Comparison of ENCODE assay signal across 18 cellular contexts in the genomic region with DNA sequence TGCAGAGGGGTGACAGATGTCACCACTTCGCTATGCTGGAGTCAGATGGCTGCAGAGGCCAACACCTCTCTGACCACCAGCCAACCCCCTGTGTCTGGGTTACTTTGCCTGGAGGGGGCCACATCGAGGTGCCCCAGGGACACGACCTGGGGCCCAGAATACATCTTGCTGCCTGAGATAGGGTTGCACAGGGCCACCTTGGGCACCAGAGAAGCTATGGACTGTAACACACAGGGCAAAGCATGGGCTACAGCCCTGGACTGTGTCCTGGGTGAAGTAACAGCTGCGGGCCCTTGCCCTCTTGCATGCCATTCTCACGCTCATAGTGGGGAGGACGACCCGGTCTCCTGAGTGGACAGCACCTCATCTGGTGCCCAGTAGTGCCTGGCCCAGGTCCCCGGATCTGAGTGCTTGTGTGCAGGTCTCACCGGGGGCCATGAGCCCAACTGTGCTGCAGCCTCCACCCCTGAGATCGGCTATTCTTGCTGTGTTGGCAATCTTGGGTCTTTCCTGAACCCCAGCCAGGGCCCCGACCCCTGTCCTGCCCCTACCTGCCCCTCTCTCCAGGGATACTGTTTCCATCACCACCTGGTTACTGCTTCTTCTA.
DNase-seq lines count a peak whose midpoint lies in the region; FAIRE-seq and TF ChIP-seq lines count a peak whose summit lies in the region.
"Had no signal": no experiment of that assay in that cellular context is flagged by ENCODE, and none has a peak within 500 bp of the region (broad histone marks: within the 10 kb centered on the region; RNA-seq: fewer than 3 reads in every experiment).

No MANE protein-coding gene starts in this region.

- H3K9me3 ChIP-seq in esophagus muscularis mucosa: no peaks in the 10 kb centered on the region
- H3K9me3 ChIP-seq in spleen: no peaks in the 10 kb centered on the region
- no peaks in the 10 kb centered on the region for H3K9me3 ChIP-seq in tibial artery
- H3K9me3 ChIP-seq: BLaER1, Caco-2 had no signal

- peak; percentile 55 for DNase-seq in activated effector memory CD4-positive, alpha-beta T cell treated with anti-CD3 and anti-CD28 coated beads, Interleukin-2, amount 50 U/mL, for 16 hours
- DNase-seq in activated effector memory CD4-positive, alpha-beta T cell treated with Interleukin-2 at 50 U/mL for 16 hours: no peak
- DNase-seq in esophagus muscularis mucosa (ENCODE audit: extremely low spot score): peak; percentile 75
- peak; percentile 66 for DNase-seq in spleen
- DNase-seq in ureter (ENCODE audit: low spot score): peak; percentile 34
- no peak for DNase-seq in GM12892 (ENCODE audit: insufficient read length)
- no peak for DNase-seq in caudate nucleus (lab: John Stamatoyannopoulos, UW)
- no peak for DNase-seq in tibial artery
- DNase-seq: AML-193; Caco-2; CD8-positive, alpha-beta memory T cell; DND-41; GDM1; GOT3; H9 had no signal

- no peak for FAIRE-seq in GM12892 (lab: Jason Lieb, UNC)
- FAIRE-seq: GM19239 had no signal

- TF ChIP-seq EP300 in esophagus muscularis mucosa (IDR thresholded peaks at IDR 0.05): no peak

- no peak overlapping the region for H3K4me3 ChIP-seq in esophagus muscularis mucosa
- H3K4me3 ChIP-seq in spleen: no peak overlapping the region
- no peak overlapping the region for H3K4me3 ChIP-seq in tibial artery
- H3K4me3 ChIP-seq: BLaER1 had no signal

- TF ChIP-seq POLR2A in esophagus muscularis mucosa (IDR thresholded peaks at IDR 0.05; ENCODE audit: low read depth) (no peak), spleen (IDR thresholded peaks at IDR 0.05) (no peak), GM12892 (IDR thresholded peaks at IDR 0.05; ENCODE audit: low read depth, low read length) (no peak)

- TF ChIP-seq CTCF in esophagus muscularis mucosa (IDR thresholded peaks at IDR 0.05) (no peak), spleen (IDR thresholded peaks at IDR 0.05 in 8 of 11, conservative IDR thresholded peaks at IDR 0.05 in 3 of 11) (no peak), tibial artery (IDR thresholded peaks at IDR 0.05) (no peak)

- H3K27ac ChIP-seq in esophagus muscularis mucosa (replicated peaks in 1 of 4) (no peak overlapping the region), spleen (no peak overlapping the region), caudate nucleus (ENCODE audit: low read depth, low read length) (no peak overlapping the region), tibial artery (no peak overlapping the region)
- H3K27ac ChIP-seq: 22Rv1, BLaER1 had no signal

- H3K4me1 ChIP-seq in esophagus muscularis mucosa (peaks cover 0 to 22% (median 17%) of the 10 kb centered on the region in 4 donors), spleen (no peaks in the 10 kb centered on the region), tibial artery (peaks cover 0 to 11% (median 0%) of the 10 kb centered on the region in 4 donors)
- H3K4me1 ChIP-seq: BLaER1, Caco-2 had no signal

- WGBS in esophagus muscularis mucosa: 93% methylated on average over 10 of the region's 11 CpGs
- 78 to 91% (median 87%) methylated on average over 7 to 11 of the region's 11 CpGs for WGBS in spleen, 5 donors

- intact Hi-C loops in esophagus muscularis mucosa (cut with DNase I) (no loop called here), spleen (cut with DNase I; ENCODE audit: low total_unique reads) (no loop called here), tibial artery (cut with DNase I; ENCODE audit: low total_unique reads) (no loop called here)

- H3K27me3 ChIP-seq in esophagus muscularis mucosa (no peaks in the 10 kb centered on the region), spleen (replicated peaks in 1 of 7) (no peaks in the 10 kb centered on the region), tibial artery (no peaks in the 10 kb centered on the region)
- H3K27me3 ChIP-seq: BLaER1 had no signal

- H3K36me3 ChIP-seq in esophagus muscularis mucosa: no peaks in the 10 kb centered on the region
- H3K36me3 ChIP-seq in spleen: no peaks in the 10 kb centered on the region
- no peaks in the 10 kb centered on the region for H3K36me3 ChIP-seq in tibial artery
- H3K36me3 ChIP-seq: BLaER1 had no signal

Comparison
In these comparisons a context has a peak if more than half of its experiments do, and no peak if none do; other contexts are left out.
1. DNase-seq: peak in activated effector memory CD4-positive, alpha-beta T cell treated with anti-CD3 and anti-CD28 coated beads, Interleukin-2, amount 50 U/mL, for 16 hours (single experiment), esophagus muscularis mucosa (single experiment), spleen (single experiment) and ureter (single experiment); none in activated effector memory CD4-positive, alpha-beta T cell treated with Interleukin-2 at 50 U/mL for 16 hours (single experiment), GM12892 (single experiment), caudate nucleus (0 of 61) and tibial artery (0 of 2).